In the genomic region with DNA sequence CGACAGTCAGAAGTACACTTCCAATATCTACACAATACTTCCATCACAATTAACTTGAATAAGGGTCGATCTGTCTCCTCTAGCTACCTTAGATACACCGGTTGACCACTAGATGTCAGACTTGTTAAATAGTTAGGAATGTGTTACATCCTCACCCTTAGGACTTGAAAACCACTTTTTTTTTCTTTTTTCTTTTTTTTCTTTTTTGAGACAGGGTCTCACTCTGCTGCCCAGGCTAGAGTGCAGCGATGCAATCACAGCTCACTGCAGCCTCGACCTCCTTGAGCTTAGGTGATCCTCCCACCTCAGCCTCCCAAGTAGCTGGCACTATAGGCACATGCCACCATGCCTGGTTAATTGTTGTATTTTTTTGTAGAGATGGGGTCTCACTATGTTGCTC, we compare ENCODE assay signal across 8 cellular contexts.
DNase-seq lines count a peak whose midpoint lies in the region; ATAC-seq and TF ChIP-seq lines count a peak whose summit lies in the region.

No MANE protein-coding gene starts in this region.

- no peak for DNase-seq in BJ (ENCODE audit: low read depth)
- DNase-seq in NCI-H2081 treated with DMSO at 0.1 percent for 48 hours (lab: John Stamatoyannopoulos, UW) = peak; percentile 68
- peak; percentile 90 for DNase-seq in adipocyte (ENCODE audit: low read depth)
- DNase-seq in iPS-NIHi11 (ENCODE audit: low spot score) = peak; percentile 70
- DNase-seq in thyroid gland = no peak
- no peak for DNase-seq in GM19238 (ENCODE audit: insufficient read length, low spot score)

- TF ChIP-seq CTCF in BJ (IDR thresholded peaks at IDR 0.05; ENCODE audit: insufficient read depth, low read depth, low read length) (peak; percentile 62), thyroid gland (IDR thresholded peaks at IDR 0.05) (peak in 4 of 6 experiments; percentile 37 to 56 (median 42))

- no peaks in the 10 kb centered on the region for H3K36me3 ChIP-seq in BJ (ENCODE audit: control insufficient read depth, insufficient read depth, low read length)
- no peaks in the 10 kb centered on the region for H3K36me3 ChIP-seq in adipocyte (ENCODE audit: control insufficient read depth, insufficient read depth, low read length, severe bottlenecking)
- H3K36me3 ChIP-seq in thyroid gland = no peaks in the 10 kb centered on the region

- TF ChIP-seq POLR2A in thyroid gland (IDR thresholded peaks at IDR 0.05) = no peak

- no peaks in the 10 kb centered on the region for H3K9me3 ChIP-seq in adipocyte (ENCODE audit: control insufficient read depth, low read length)
- no peaks in the 10 kb centered on the region for H3K9me3 ChIP-seq in thyroid gland

- 14 to 16% methylated on average over 5 of the region's 5 CpGs for WGBS in thyroid gland, 2 donors

- no peak overlapping the region for H3K4me3 ChIP-seq in BJ (ENCODE audit: low read depth, low read length)
- no peak overlapping the region for H3K4me3 ChIP-seq in adipocyte (ENCODE audit: low read length)
- H3K4me3 ChIP-seq in thyroid gland (replicated peaks in 1 of 3) = no peak overlapping the region

- H3K4me1 ChIP-seq in adipocyte (ENCODE audit: control insufficient read depth, insufficient read depth, low read length) (peaks cover 6% of the 10 kb centered on the region), thyroid gland (no peaks in the 10 kb centered on the region)

- CTCF ChIA-PET in BJ (lab: Yijun Ruan, JAX) = interaction anchor here (0.6 to 6.1 kb wide), 30 partner anchors 9 to 771 kb away, joined by 3 to 57 read pairs (median 4); no protein-coding TSS in a partner anchor

- H3K9ac ChIP-seq in adipocyte (ENCODE audit: low read length) = no peak overlapping the region

- ATAC-seq in GM18873 (IDR thresholded peaks at IDR 0.05; ENCODE audit: low FRiP score, unreplicated experiment) = peak; percentile 72
- peak; percentile 71 for ATAC-seq in HG03060 (IDR thresholded peaks at IDR 0.05; ENCODE audit: low read depth, unreplicated experiment)

- intact Hi-C loops in thyroid gland (cut with DNase I) = no loop called here

- POLR2A ChIA-PET in BJ (lab: Charles Lee) = no interaction called here

- H3K27ac ChIP-seq in thyroid gland = no peak overlapping the region

- H3K27me3 ChIP-seq in BJ (ENCODE audit: control insufficient read depth, insufficient read depth, low read length) = no peaks in the 10 kb centered on the region
- no peaks in the 10 kb centered on the region for H3K27me3 ChIP-seq in adipocyte (replicated peaks; ENCODE audit: control insufficient read depth, insufficient read depth, low read length)
- no peaks in the 10 kb centered on the region for H3K27me3 ChIP-seq in thyroid gland

Comparison
In these comparisons a context has a peak if more than half of its experiments do, and no peak if none do; other contexts are left out.
1. DNase-seq: peak in NCI-H2081 treated with DMSO at 0.1 percent for 48 hours (single experiment), adipocyte (single experiment) and iPS-NIHi11 (single experiment); none in BJ (single experiment), thyroid gland (0 of 2) and GM19238 (single experiment).